Comparison of ENCODE assay signal across 9 cellular contexts in the genomic region with DNA sequence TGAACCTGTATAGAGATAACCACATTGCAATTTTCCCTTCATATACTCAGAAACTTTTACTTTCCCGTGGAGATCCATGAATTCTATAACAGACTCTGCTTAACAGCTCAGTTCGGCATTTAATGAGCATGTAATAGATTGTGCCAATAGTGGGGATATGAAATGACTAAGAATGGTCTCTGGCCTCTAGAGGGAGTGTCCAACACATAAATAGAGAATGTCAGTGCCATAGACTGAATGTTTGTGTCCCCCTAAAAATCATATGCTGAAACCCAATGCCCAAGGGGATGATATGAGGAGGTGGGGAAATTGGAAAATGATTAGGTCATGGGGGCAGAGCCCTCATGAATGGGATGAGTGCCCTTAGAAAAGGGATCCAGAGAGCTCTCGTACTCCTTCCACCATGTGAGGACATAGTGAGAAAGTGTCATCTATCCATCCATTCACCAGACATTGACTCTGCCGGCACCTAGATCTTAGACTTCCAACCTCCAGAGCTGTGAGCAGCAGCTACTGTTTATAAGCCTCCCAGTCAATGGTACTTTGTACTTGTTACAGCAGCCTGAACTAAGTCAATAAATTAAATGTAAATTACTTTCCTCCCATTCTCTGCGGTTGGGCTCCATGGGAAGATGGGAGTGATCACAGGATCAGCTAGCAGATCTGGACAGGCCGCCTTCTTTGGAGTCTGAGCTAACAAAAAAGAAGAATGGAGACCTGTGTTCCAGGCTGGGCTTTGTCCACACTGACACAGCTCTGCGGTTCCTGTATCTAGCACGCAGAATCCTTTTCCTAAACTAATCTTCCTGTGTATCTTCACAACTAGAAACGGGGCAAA. TPM values are rescaled to one million over a fixed set of nuclear protein-coding genes. Genes with fewer than 3 reads are reported as not detected.
DNase-seq lines count a peak whose midpoint lies in the region; ATAC-seq, FAIRE-seq and TF ChIP-seq lines count a peak whose summit lies in the region.
"Had no signal": no experiment of that assay in that cellular context is flagged by ENCODE, and none has a peak within 500 bp of the region (broad histone marks: within the 10 kb centered on the region; RNA-seq: fewer than 3 reads in every experiment).

No MANE protein-coding gene starts in this region.

- no peaks in the 10 kb centered on the region for H3K36me3 ChIP-seq in iPS-18a (ENCODE audit: control insufficient read depth, low read depth, low read length)

- peaks cover 1% of the 10 kb centered on the region for H3K4me1 Mint-ChIP-seq in activated CD4-positive, alpha-beta memory T cell treated with anti-CD3 and anti-CD28 coated beads for 36 hours (ENCODE audit: low read depth)

- H3K4me3 ChIP-seq in GM12864 (ENCODE audit: low read depth, low read length), result no peak overlapping the region
- no peak overlapping the region for H3K4me3 ChIP-seq in iPS-18a (ENCODE audit: low read length)
- H3K4me3 ChIP-seq: skin epidermis had no signal

- no peaks in the 10 kb centered on the region for H3K27me3 ChIP-seq in iPS-18a (ENCODE audit: control insufficient read depth, insufficient read depth, low read length)

- H3K9me3 ChIP-seq in iPS-18a (ENCODE audit: control insufficient read depth, low read depth, low read length), result no peaks in the 10 kb centered on the region

- H3K9me3 Mint-ChIP-seq in activated CD4-positive, alpha-beta memory T cell treated with anti-CD3 and anti-CD28 coated beads for 36 hours, result no peaks in the 10 kb centered on the region

- no peaks in the 10 kb centered on the region for H3K36me3 Mint-ChIP-seq in activated CD4-positive, alpha-beta memory T cell treated with anti-CD3 and anti-CD28 coated beads for 36 hours

- ATAC-seq in HG02981 (IDR thresholded peaks at IDR 0.05; ENCODE audit: unreplicated experiment) (peak; percentile 76), HG03097 (IDR thresholded peaks at IDR 0.05; ENCODE audit: low FRiP score, unreplicated experiment) (no peak)

- POLR2A ChIA-PET in activated CD4-positive, alpha-beta memory T cell treated with anti-CD3 and anti-CD28 coated beads for 36 hours (lab: Charles Lee), result no interaction called here

- TF ChIP-seq CTCF in GM12864 (IDR thresholded peaks at IDR 0.05; ENCODE audit: low read depth, low read length, missing control alignments), result peak; percentile 38

- intact Hi-C loops in activated CD4-positive, alpha-beta memory T cell treated with anti-CD3 and anti-CD28 coated beads for 36 hours (cut with micrococcal nuclease), result no loop called here

- CTCF ChIA-PET in activated CD4-positive, alpha-beta memory T cell treated with anti-CD3 and anti-CD28 coated beads for 36 hours (lab: Charles Lee), result interaction anchor here (0.8 to 2.4 kb wide), 6 partner anchors 8 to 92 kb away, joined by 3 to 6 read pairs (median 4); a partner anchor contains a TSS

- no peak for FAIRE-seq in RCC 7860 (lab: Jason Lieb, UNC)

- no peak overlapping the region for H3K4me3 Mint-ChIP-seq in activated CD4-positive, alpha-beta memory T cell treated with anti-CD3 and anti-CD28 coated beads for 36 hours

- no peak for DNase-seq in GM12864 (ENCODE audit: low read depth)
- DNase-seq in RKO (ENCODE audit: low spot score), result peak; percentile 54
- no peak for DNase-seq in RCC 7860 (ENCODE audit: low spot score)
- DNase-seq in C1 segment of cervical spinal cord (lab: John Stamatoyannopoulos, UW), result no peak
- no peak for DNase-seq in activated CD4-positive, alpha-beta memory T cell treated with anti-CD3 and anti-CD28 coated beads for 36 hours

- H3K27ac Mint-ChIP-seq in activated CD4-positive, alpha-beta memory T cell treated with anti-CD3 and anti-CD28 coated beads for 36 hours, result no peak overlapping the region

- peaks cover 10% of the 10 kb centered on the region for H3K4me1 ChIP-seq in iPS-18a (ENCODE audit: control insufficient read depth, low read depth, low read length)

- no peak overlapping the region for H3K27ac ChIP-seq in iPS-18a (ENCODE audit: low read length)
- H3K27ac ChIP-seq: skin epidermis had no signal

- peaks cover 2% of the 10 kb centered on the region for H3K27me3 Mint-ChIP-seq in activated CD4-positive, alpha-beta memory T cell treated with anti-CD3 and anti-CD28 coated beads for 36 hours

- peak overlapping the region; percentile 28 for H3K9ac ChIP-seq in iPS-18a (ENCODE audit: low read length)

RNA-seq across cellular contexts. Expression of a gene that starts 28.1 kb away (rescaled TPM):
- 10 to 100 TPM; 16.5 TPM for total RNA-seq in activated CD4-positive, alpha-beta memory T cell treated with anti-CD3 and anti-CD28 coated beads for 36 hours
